ENCODE assay signal across 8 cellular contexts in genomic region chr10:5948999-5949759, GRCh38. TPM values are rescaled to one million over a fixed set of nuclear protein-coding genes. Genes with fewer than 3 reads are reported as not detected.
DNase-seq lines count a peak whose midpoint lies in the region; ATAC-seq, FAIRE-seq and TF ChIP-seq lines count a peak whose summit lies in the region.

No MANE protein-coding gene starts in this region.

- H3K4me1 ChIP-seq in esophagus squamous epithelium (peaks cover 15 to 59% (median 42%) of the 10 kb centered on the region in 3 donors), MM.1S (ENCODE audit: low read length) (no peaks in the 10 kb centered on the region)

- no peaks in the 10 kb centered on the region for H3K27me3 Mint-ChIP-seq in activated B cell treated with CpG ODN at 0.5 μM for 24 hours

- H2AFZ ChIP-seq in neural cell (ENCODE audit: low read depth, low read length) (no peak overlapping the region), MM.1S (ENCODE audit: low read length) (no peak overlapping the region)

- TF ChIP-seq RAD21 in neural cell (conservative IDR thresholded peaks at IDR 0.05) = peak; percentile 53

- H3K4me3 Mint-ChIP-seq in activated B cell treated with CpG ODN at 0.5 μM for 24 hours = no peak overlapping the region

- peak; percentile 4 for DNase-seq in COR-L47 (lab: John Stamatoyannopoulos, UW)
- peak; percentile 62 for DNase-seq in HTR-8/SVneo (ENCODE audit: insufficient read length, low spot score)
- DNase-seq in activated B cell treated with CpG ODN at 0.5 μM for 24 hours = no peak
- DNase-seq in esophagus squamous epithelium (lab: John Stamatoyannopoulos, UW) = no peak
- DNase-seq in MM.1S = no peak

- CTCF ChIA-PET in activated B cell treated with CpG ODN at 0.5 μM for 24 hours (lab: Charles Lee) = interaction anchor here (1.1 kb wide), 1 partner anchor 10 kb away, joined by 3 read pairs; no protein-coding TSS in a partner anchor

- POLR2A ChIA-PET in activated B cell treated with CpG ODN at 0.5 μM for 24 hours (lab: Charles Lee) = no interaction called here

- peaks cover 20% of the 10 kb centered on the region for H3K36me3 Mint-ChIP-seq in activated B cell treated with CpG ODN at 0.5 μM for 24 hours (ENCODE audit: low read depth)

- 67 to 68% methylated on average over 14 of the region's 14 CpGs for WGBS in esophagus squamous epithelium, 2 donors

- H3K9me3 ChIP-seq in esophagus squamous epithelium (no peaks in the 10 kb centered on the region), neural cell (ENCODE audit: low read length) (no peaks in the 10 kb centered on the region), MM.1S (replicated peaks; ENCODE audit: insufficient read depth, low read length) (no peaks in the 10 kb centered on the region)

- ATAC-seq in activated B cell treated with CpG ODN at 0.5 μM for 24 hours (ENCODE audit: low read depth) (peak; percentile 49), GM18519 (IDR thresholded peaks at IDR 0.05; ENCODE audit: low FRiP score, unreplicated experiment) (no peak), GM19463 (IDR thresholded peaks at IDR 0.05; ENCODE audit: unreplicated experiment) (no peak)

- FAIRE-seq in HTR-8/SVneo (lab: Jason Lieb, UNC) = peak; percentile 64

- H3K4me1 Mint-ChIP-seq in activated B cell treated with CpG ODN at 0.5 μM for 24 hours = peaks cover 9% of the 10 kb centered on the region

- H3K27me3 ChIP-seq in esophagus squamous epithelium = no peaks in the 10 kb centered on the region
- no peaks in the 10 kb centered on the region for H3K27me3 ChIP-seq in neural cell (ENCODE audit: insufficient read depth, low read depth, low read length)
- H3K27me3 ChIP-seq in MM.1S (replicated peaks; ENCODE audit: insufficient read depth, low read length) = no peaks in the 10 kb centered on the region

- no peak overlapping the region for H3K27ac Mint-ChIP-seq in activated B cell treated with CpG ODN at 0.5 μM for 24 hours

- H3K9me3 Mint-ChIP-seq in activated B cell treated with CpG ODN at 0.5 μM for 24 hours = no peaks in the 10 kb centered on the region

- intact Hi-C loops in activated B cell treated with CpG ODN at 0.5 μM for 24 hours (cut with micrococcal nuclease) = loop anchor here (5.0 kb wide), 1 partner anchor 63 kb away; no protein-coding TSS in a partner anchor
- intact Hi-C loops in esophagus squamous epithelium (cut with DNase I) = no loop called here

- no peaks in the 10 kb centered on the region for H3K9me2 ChIP-seq in neural cell (ENCODE audit: insufficient read depth, low read length)
- H3K9me2 ChIP-seq in MM.1S (replicated peaks; ENCODE audit: insufficient read depth, low read length) = no peaks in the 10 kb centered on the region

- H3K27ac ChIP-seq in esophagus squamous epithelium (peak overlapping the region in 2 of 4 donors; percentile 5 to 39), neural cell (ENCODE audit: low read length) (no peak overlapping the region), MM.1S (ENCODE audit: low read length) (no peak overlapping the region)

- H3K36me3 ChIP-seq in esophagus squamous epithelium = peaks cover 0 to 25% (median 0%) of the 10 kb centered on the region in 3 donors
- H3K36me3 ChIP-seq in neural cell (ENCODE audit: insufficient read depth, low read length) = no peaks in the 10 kb centered on the region
- no peaks in the 10 kb centered on the region for H3K36me3 ChIP-seq in MM.1S (replicated peaks; ENCODE audit: insufficient read depth, low read length)

- H3K79me2 ChIP-seq in neural cell (replicated peaks; ENCODE audit: insufficient read depth, low read length) (no peaks in the 10 kb centered on the region), MM.1S (ENCODE audit: low read length) (no peaks in the 10 kb centered on the region)

- H3K4me3 ChIP-seq in esophagus squamous epithelium (no peak overlapping the region), neural cell (ENCODE audit: low read length) (no peak overlapping the region), MM.1S (ENCODE audit: low read length) (no peak overlapping the region)

- no peak for TF ChIP-seq EP300 in neural cell (conservative IDR thresholded peaks at IDR 0.05; ENCODE audit: poor library complexity, severe bottlenecking)

- no peak for TF ChIP-seq POLR2A in esophagus squamous epithelium (IDR thresholded peaks at IDR 0.05)

- TF ChIP-seq CTCF in activated B cell treated with CpG ODN at 0.5 μM for 24 hours (IDR thresholded peaks at IDR 0.05) (no peak), esophagus squamous epithelium (IDR thresholded peaks at IDR 0.05) (peak in 5 of 6 experiments; percentile 19 to 44 (median 35)), neural cell (IDR thresholded peaks at IDR 0.05; ENCODE audit: poor library complexity, severe bottlenecking) (peak; percentile 55), MM.1S (IDR thresholded peaks at IDR 0.05; ENCODE audit: low read length) (no peak; the same call in 1 of the 2 replicates)

- H3K4me2 ChIP-seq in neural cell (ENCODE audit: low read length) (no peak overlapping the region), MM.1S (ENCODE audit: low read depth, low read length) (no peak overlapping the region)

- H3K9ac ChIP-seq in neural cell (ENCODE audit: low read length) (no peak overlapping the region), MM.1S (ENCODE audit: low read length) (no peak overlapping the region)

- no peaks in the 10 kb centered on the region for H3F3A ChIP-seq in neural cell (ENCODE audit: insufficient read depth, low read length, poor library complexity, severe bottlenecking)
- no peaks in the 10 kb centered on the region for H3F3A ChIP-seq in MM.1S (ENCODE audit: insufficient read depth, low read length)

- H4K20me1 ChIP-seq in neural cell (ENCODE audit: insufficient read depth) = no peaks in the 10 kb centered on the region
- H4K20me1 ChIP-seq in MM.1S (ENCODE audit: insufficient read depth, low read length) = no peaks in the 10 kb centered on the region

TF ChIP-seq in neural cell, 6 proteins besides CTCF, POLR2A, EP300 and RAD21:
- TF ChIP-seq TAF1 (IDR thresholded peaks at IDR 0.05; ENCODE audit: low read depth) = no peak
- peak; percentile 60 for TF ChIP-seq SMC3 (conservative IDR thresholded peaks at IDR 0.05; ENCODE audit: poor library complexity)

RNA-seq across cellular contexts. Expression of gene IL15RA, which starts 28.2 kb away (rescaled TPM):
- total RNA-seq in activated B cell treated with CpG ODN at 0.5 μM for 24 hours (19.1 and 19.8 TPM in 2 replicates), esophagus squamous epithelium (10 to 100 TPM in 2 of 4 donors, 1 to 10 TPM in 2; 7.1 to 15.6 (median 11.0) TPM)
- polyA plus RNA-seq in neural cell = not detected in 2 replicates
- polyA minus RNA-seq in neural cell = not detected in 2 replicates

RNA-seq across cellular contexts. Expression of gene FBH1, which starts 59.1 kb away (rescaled TPM):
- 65.5 and 68.7 TPM in 2 replicates for total RNA-seq in activated B cell treated with CpG ODN at 0.5 μM for 24 hours
- 10 to 100 TPM; 48.5 to 93.8 (median 54.1) TPM for total RNA-seq in esophagus squamous epithelium
- 41.1 and 48.1 TPM in 2 replicates for polyA plus RNA-seq in neural cell
- 56.5 and 70.4 TPM in 2 replicates for polyA minus RNA-seq in neural cell

RNA-seq across cellular contexts. Expression of gene ANKRD16, which starts 59.5 kb away (rescaled TPM):
- total RNA-seq in activated B cell treated with CpG ODN at 0.5 μM for 24 hours (9.2 and 11.1 TPM in 2 replicates), esophagus squamous epithelium (10 to 100 TPM in 1 of 4 donors, 1 to 10 TPM in 3; 2.8 to 10.9 (median 5.1) TPM)
- 11.0 and 14.2 TPM in 2 replicates for polyA plus RNA-seq in neural cell
- 12.0 and 13.6 TPM in 2 replicates for polyA minus RNA-seq in neural cell

Comparison
In these comparisons a context has a peak if more than half of its experiments do, and no peak if none do; other contexts are left out.
1. DNase-seq: peak in COR-L47 (single experiment) and HTR-8/SVneo (single experiment); none in activated B cell treated with CpG ODN at 0.5 μM for 24 hours (single experiment), esophagus squamous epithelium (single experiment) and MM.1S (single experiment).
2. CTCF ChIP-seq: peak in esophagus squamous epithelium (5 of 6) and neural cell (single experiment); none in activated B cell treated with CpG ODN at 0.5 μM for 24 hours (single experiment) and MM.1S (single experiment).